8 cellular contexts compared by ENCODE assay signal in the genomic region with DNA sequence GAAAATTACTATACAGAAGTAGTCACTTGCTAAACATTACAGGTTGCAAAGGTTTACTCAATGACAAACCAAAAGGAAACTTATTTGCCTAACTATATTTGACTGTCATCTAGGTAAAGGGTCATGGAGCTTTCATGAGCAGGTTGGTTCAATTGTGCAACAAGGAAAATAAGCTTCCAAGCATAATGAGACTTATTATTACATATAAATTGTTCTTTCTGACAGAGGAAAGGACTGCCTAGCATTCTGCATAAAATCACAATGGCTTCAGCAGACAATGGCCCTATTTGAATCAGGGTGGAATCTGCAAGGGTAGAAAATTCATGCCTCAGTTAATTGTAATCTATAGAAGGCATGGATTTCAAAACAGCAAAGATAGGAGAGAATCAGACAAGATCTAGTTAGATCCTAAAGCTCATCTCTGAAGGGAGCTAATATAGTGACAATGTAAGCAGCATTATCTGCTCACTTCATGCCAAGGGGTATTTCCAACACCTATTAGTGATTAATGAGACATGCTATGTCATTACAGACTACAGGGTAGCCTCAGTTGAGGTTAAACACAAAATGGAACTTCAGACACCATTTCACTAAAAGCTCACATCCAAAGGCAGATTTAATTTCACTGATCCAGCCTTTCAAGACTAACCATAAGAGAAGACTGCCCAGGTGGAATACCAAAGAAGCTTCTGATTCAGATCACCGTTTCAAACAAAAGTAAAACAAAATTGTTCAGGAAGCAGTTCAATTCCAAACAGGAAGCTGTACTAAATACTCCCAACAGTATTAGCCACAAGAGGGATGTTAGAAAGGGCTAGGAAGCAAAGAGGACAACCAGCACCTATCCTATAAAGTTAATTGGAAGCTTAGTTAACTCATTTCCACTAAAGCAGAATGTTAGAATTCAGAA. TPM values are rescaled to one million over a fixed set of nuclear protein-coding genes. Genes with fewer than 3 reads are reported as not detected.
A peak's percentile ranks its signal among the peaks of the same experiment; 100 is the strongest.
DNase-seq lines count a peak whose midpoint lies in the region; ATAC-seq, FAIRE-seq and TF ChIP-seq lines count a peak whose summit lies in the region.

No MANE protein-coding gene starts in this region.

- no peaks in the 10 kb centered on the region for H3K9me3 Mint-ChIP-seq in activated naive CD8-positive, alpha-beta T cell treated with anti-CD3 and anti-CD28 coated beads for 36 hours
- no peaks in the 10 kb centered on the region for H3K9me3 Mint-ChIP-seq in naive B cell

- TF ChIP-seq EP300 in ovary (IDR thresholded peaks at IDR 0.05): no peak

- peak overlapping the region; percentile 32 for H3K27ac Mint-ChIP-seq in activated naive CD8-positive, alpha-beta T cell treated with anti-CD3 and anti-CD28 coated beads for 36 hours
- peak overlapping the region in 4 of 6 donors; percentile 6 to 67 (median 36) for H3K27ac Mint-ChIP-seq in naive B cell

- no peaks in the 10 kb centered on the region for H3K27me3 Mint-ChIP-seq in activated naive CD8-positive, alpha-beta T cell treated with anti-CD3 and anti-CD28 coated beads for 36 hours
- no peaks in the 10 kb centered on the region for H3K27me3 Mint-ChIP-seq in naive B cell

- H3K4me1 ChIP-seq in ovary (ENCODE audit: insufficient read depth): peaks cover 4% of the 10 kb centered on the region

- TF ChIP-seq CTCF in GM12865 (IDR thresholded peaks at IDR 0.05; ENCODE audit: insufficient read depth, low read depth, low read length, missing control alignments): no peak
- TF ChIP-seq CTCF in ovary (IDR thresholded peaks at IDR 0.05): no peak

- H3K4me3 ChIP-seq in GM12865 (ENCODE audit: low read depth, low read length) (no peak overlapping the region; the same call in 1 of the 2 replicates), ovary (no peak overlapping the region)

- WGBS in ovary, 3 donors: 14 to 43% (median 15%) methylated on average over 1 of the region's 1 CpG

- peaks cover 27% of the 10 kb centered on the region for H3K36me3 Mint-ChIP-seq in activated naive CD8-positive, alpha-beta T cell treated with anti-CD3 and anti-CD28 coated beads for 36 hours
- no peaks in the 10 kb centered on the region for H3K36me3 Mint-ChIP-seq in naive B cell

- DNase-seq in GM12865 (ENCODE audit: low read depth) (peak; percentile 33), naive B cell (no peak), ovary (no peak), amygdala (lab: John Stamatoyannopoulos, UW) (no peak), RCC 7860 (ENCODE audit: low spot score) (no peak), NCI-H187 treated with DMSO at 0.1 percent for 48 hours (lab: John Stamatoyannopoulos, UW) (no peak)
- no peak for DNase-seq in activated naive CD8-positive, alpha-beta T cell treated with anti-CD3 and anti-CD28 coated beads for 36 hours

- H3K4me3 Mint-ChIP-seq in activated naive CD8-positive, alpha-beta T cell treated with anti-CD3 and anti-CD28 coated beads for 36 hours: no peak overlapping the region
- no peak overlapping the region for H3K4me3 Mint-ChIP-seq in naive B cell

- ATAC-seq in HG02610 (IDR thresholded peaks at IDR 0.05; ENCODE audit: unreplicated experiment) (peak; percentile 69), naive B cell (ENCODE audit: low read depth in 2 of 2) (peak; percentile 32 to 46)

- no peaks in the 10 kb centered on the region for H3K36me3 ChIP-seq in ovary

- H3K9me3 ChIP-seq in ovary: no peaks in the 10 kb centered on the region

- H3K27me3 ChIP-seq in ovary: no peaks in the 10 kb centered on the region

- TF ChIP-seq POLR2A in ovary (IDR thresholded peaks at IDR 0.05): no peak

- H3K27ac ChIP-seq in ovary: no peak overlapping the region

- no peak for FAIRE-seq in RCC 7860 (lab: Jason Lieb, UNC)

- intact Hi-C loops in ovary (cut with DNase I): no loop called here

- H3K4me1 Mint-ChIP-seq in activated naive CD8-positive, alpha-beta T cell treated with anti-CD3 and anti-CD28 coated beads for 36 hours: peaks cover 54% of the 10 kb centered on the region
- H3K4me1 Mint-ChIP-seq in naive B cell: peaks cover 29 to 63% (median 36%) of the 10 kb centered on the region in 3 donors

RNA-seq across cellular contexts. Expression of a gene that starts 8.5 kb away (rescaled TPM):
- total RNA-seq in activated naive CD8-positive, alpha-beta T cell treated with anti-CD3 and anti-CD28 coated beads for 36 hours: 10 to 100 TPM; 72.6 TPM
- polyA plus RNA-seq in naive B cell (ENCODE audit: low read depth in 6 of 6) (10 to 100 TPM; 26.1 to 42.9 (median 31.3) TPM), ovary (100 to 1,000 TPM in 1 of 2 donors, 10 to 100 TPM in 1; 37.2 to 113 TPM)
- 10 to 100 TPM; 41.5 to 77.2 (median 70.5) TPM for total RNA-seq in ovary

RNA-seq across cellular contexts. Expression of a gene that starts 39.6 kb away (rescaled TPM):
- total RNA-seq in activated naive CD8-positive, alpha-beta T cell treated with anti-CD3 and anti-CD28 coated beads for 36 hours: 10 to 100 TPM; 65.4 to 67.6 TPM
- polyA plus RNA-seq in naive B cell (ENCODE audit: low read depth in 6 of 6) (10 to 100 TPM; 32.6 to 76.5 (median 46.7) TPM), ovary (10 to 100 TPM; 33.7 to 39.5 TPM)
- 10 to 100 TPM; 30.4 to 44.9 (median 36.8) TPM for total RNA-seq in ovary
